ENCODE assay signal across 21 cellular contexts in the genomic region with DNA sequence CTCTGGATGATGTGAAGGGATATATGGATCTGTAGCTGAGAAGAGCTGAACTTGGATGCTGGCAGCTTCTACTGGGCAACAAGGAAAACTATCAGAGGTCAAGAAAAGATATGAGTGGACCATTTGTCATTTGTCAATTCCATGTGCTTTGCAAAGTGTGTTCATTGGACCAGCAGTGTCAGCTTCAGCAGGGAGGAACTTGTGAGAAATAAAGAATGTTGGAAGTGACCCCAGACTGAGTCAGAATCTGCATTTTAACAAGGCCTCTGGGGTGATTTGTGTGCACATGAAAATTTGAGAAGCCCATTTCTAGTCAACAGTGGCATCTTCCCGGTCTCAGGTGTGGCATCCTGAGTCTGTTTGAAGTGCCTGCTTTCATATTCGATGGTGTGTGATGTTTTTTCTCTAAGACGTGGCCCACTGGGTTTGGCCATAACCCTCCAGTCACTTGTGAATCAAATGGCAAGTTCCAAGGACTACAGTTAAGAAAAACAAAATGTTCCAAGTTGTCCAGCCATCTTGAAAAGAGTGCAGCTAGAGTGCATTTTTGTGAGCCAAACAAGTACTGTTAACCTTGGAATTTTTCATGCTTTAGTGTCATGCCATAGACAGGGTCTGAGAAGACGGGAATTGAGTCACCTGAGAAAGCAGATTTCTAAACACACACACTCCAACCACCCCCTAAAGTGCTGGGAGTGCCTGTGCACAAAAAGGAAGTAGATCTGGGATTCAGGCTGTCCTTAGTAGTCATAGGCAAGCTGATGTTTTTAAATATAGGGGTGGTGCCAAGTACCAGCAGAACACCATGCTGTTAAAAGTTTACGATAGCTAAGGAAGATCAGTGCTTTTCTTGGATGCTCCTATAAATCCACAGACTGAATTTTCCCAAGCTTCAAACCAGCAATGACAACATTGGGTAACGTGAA. TPM values are rescaled to one million over a fixed set of nuclear protein-coding genes. Genes with fewer than 3 reads are reported as not detected.
DNase-seq lines count a peak whose midpoint lies in the region; ATAC-seq and TF ChIP-seq lines count a peak whose summit lies in the region.
"Had no signal": no experiment of that assay in that cellular context is flagged by ENCODE, and none has a peak within 500 bp of the region (broad histone marks: within the 10 kb centered on the region; RNA-seq: fewer than 3 reads in every experiment).

No MANE protein-coding gene starts in this region.

- H3K4me1 ChIP-seq in left lung = no peaks in the 10 kb centered on the region
- H3K4me1 ChIP-seq: prostate gland had no signal

- H3K36me3 ChIP-seq in left lung = no peaks in the 10 kb centered on the region
- H3K36me3 ChIP-seq: prostate gland had no signal

- ATAC-seq in left lung (peak; percentile 80), GM18867 (IDR thresholded peaks at IDR 0.05; ENCODE audit: unreplicated experiment) (no peak), GM21360 (IDR thresholded peaks at IDR 0.05; ENCODE audit: unreplicated experiment) (no peak)
- ATAC-seq: esophagus mucosa; HCT116; stimulated activated naive CD8-positive, alpha-beta T cell treated with anti-CD3 and anti-CD28 coated beads, Interleukin-15, amount 100 ng/mL, for 72 hours had no signal

- H3K9me3 ChIP-seq in left lung = no peaks in the 10 kb centered on the region
- H3K9me3 ChIP-seq: prostate gland had no signal

- DNase-seq in RKO (ENCODE audit: low spot score) = peak; percentile 25
- no peak for DNase-seq in chondrocyte (ENCODE audit: low spot score)
- DNase-seq in left lung = no peak
- DNase-seq in H4 (ENCODE audit: low spot score) = no peak
- DNase-seq: activated CD4-positive, CD25-positive, alpha-beta regulatory T cell treated with anti-CD3 and anti-CD28 coated beads, Interleukin-2, amount 50 U/mL, for 72 hours; activated effector memory CD4-positive, alpha-beta T cell treated with Interleukin-2 at 50 U/mL for 16 hours; AML-193; amniotic stem cell; Calu3; GDM1; NCI-H146; NCI-H510A; stimulated activated naive CD8-positive, alpha-beta T cell treated with anti-CD3 and anti-CD28 coated beads, Interleukin-15, amount 100 ng/mL, for 72 hours had no signal

- no peaks in the 10 kb centered on the region for H3K27me3 ChIP-seq in left lung
- H3K27me3 ChIP-seq: hepatocyte had no signal

- no peaks in the 10 kb centered on the region for H3K27me3 Mint-ChIP-seq in chondrocyte (ENCODE audit: low read depth)
- H3K27me3 Mint-ChIP-seq: stimulated activated naive CD8-positive, alpha-beta T cell treated with anti-CD3 and anti-CD28 coated beads, Interleukin-15, amount 100 ng/mL, for 72 hours had no signal

- peaks cover 21% of the 10 kb centered on the region for H3K4me1 Mint-ChIP-seq in chondrocyte (ENCODE audit: low read depth)
- H3K4me1 Mint-ChIP-seq: stimulated activated naive CD8-positive, alpha-beta T cell treated with anti-CD3 and anti-CD28 coated beads, Interleukin-15, amount 100 ng/mL, for 72 hours had no signal

- H3K27ac Mint-ChIP-seq in chondrocyte (ENCODE audit: unreplicated experiment) = peak overlapping the region; percentile 86
- H3K27ac Mint-ChIP-seq: stimulated activated naive CD8-positive, alpha-beta T cell treated with anti-CD3 and anti-CD28 coated beads, Interleukin-15, amount 100 ng/mL, for 72 hours had no signal

- no peaks in the 10 kb centered on the region for H3K36me3 Mint-ChIP-seq in chondrocyte (ENCODE audit: low read depth)

- TF ChIP-seq CTCF in chondrocyte (IDR thresholded peaks at IDR 0.05) (no peak), left lung (IDR thresholded peaks at IDR 0.05) (no peak)

- no peak overlapping the region for H3K4me3 ChIP-seq in left lung
- H3K4me3 ChIP-seq: hepatocyte, prostate gland had no signal

- peaks cover 7% of the 10 kb centered on the region for H3K9me3 Mint-ChIP-seq in chondrocyte (ENCODE audit: low read depth)
- H3K9me3 Mint-ChIP-seq: stimulated activated naive CD8-positive, alpha-beta T cell treated with anti-CD3 and anti-CD28 coated beads, Interleukin-15, amount 100 ng/mL, for 72 hours had no signal

- no peak overlapping the region for H3K4me3 Mint-ChIP-seq in chondrocyte (ENCODE audit: unreplicated experiment)
- H3K4me3 Mint-ChIP-seq: stimulated activated naive CD8-positive, alpha-beta T cell treated with anti-CD3 and anti-CD28 coated beads, Interleukin-15, amount 100 ng/mL, for 72 hours had no signal

- H3K27ac ChIP-seq in left lung (peak overlapping the region in 1 of 2 donors; percentile 33), temporal lobe (ENCODE audit: low read depth, low read length) (peak overlapping the region; percentile 84)
- H3K27ac ChIP-seq: hepatocyte had no signal

- intact Hi-C loops in left lung (cut with DNase I) = no loop called here

RNA-seq across cellular contexts. Expression of a gene that starts 26.4 kb away (rescaled TPM):
- total RNA-seq in chondrocyte (6.4 to 31.7 TPM (median 28.8 TPM) in 3 replicates), left lung (10 to 100 TPM in 1 of 2 donors, 1 to 10 TPM in 1; 7.0 to 17.9 TPM), temporal lobe (323 TPM)
- total RNA-seq in H4 (2014; rRNA removed; shearing (Covaris generic)) = 0.04 and 0.18 TPM in 2 replicates
- total RNA-seq: HT-29 had no signal

RNA-seq across cellular contexts. Expression of a gene that starts 55.9 kb away (rescaled TPM):
- total RNA-seq in chondrocyte (17.8 to 19.4 TPM (median 18.1 TPM) in 3 replicates), left lung (10 to 100 TPM; 19.1 to 24.4 TPM), temporal lobe (18.2 TPM)
- 10.2 and 14.7 TPM in 2 replicates for total RNA-seq in H4 (2014; rRNA removed; shearing (Covaris generic))

RNA-seq across cellular contexts. Expression of a gene that starts 56.0 kb away (rescaled TPM):
- 15.4 to 17.3 TPM (median 15.9 TPM) in 3 replicates for total RNA-seq in chondrocyte
- 10 to 100 TPM; 13.2 to 20.7 TPM for total RNA-seq in left lung
- 41.6 TPM for total RNA-seq in temporal lobe
- total RNA-seq in H4 (2014; rRNA removed; shearing (Covaris generic)) = 9.7 and 13.0 TPM in 2 replicates
